19 cellular contexts compared by ENCODE assay signal in the genomic region with DNA sequence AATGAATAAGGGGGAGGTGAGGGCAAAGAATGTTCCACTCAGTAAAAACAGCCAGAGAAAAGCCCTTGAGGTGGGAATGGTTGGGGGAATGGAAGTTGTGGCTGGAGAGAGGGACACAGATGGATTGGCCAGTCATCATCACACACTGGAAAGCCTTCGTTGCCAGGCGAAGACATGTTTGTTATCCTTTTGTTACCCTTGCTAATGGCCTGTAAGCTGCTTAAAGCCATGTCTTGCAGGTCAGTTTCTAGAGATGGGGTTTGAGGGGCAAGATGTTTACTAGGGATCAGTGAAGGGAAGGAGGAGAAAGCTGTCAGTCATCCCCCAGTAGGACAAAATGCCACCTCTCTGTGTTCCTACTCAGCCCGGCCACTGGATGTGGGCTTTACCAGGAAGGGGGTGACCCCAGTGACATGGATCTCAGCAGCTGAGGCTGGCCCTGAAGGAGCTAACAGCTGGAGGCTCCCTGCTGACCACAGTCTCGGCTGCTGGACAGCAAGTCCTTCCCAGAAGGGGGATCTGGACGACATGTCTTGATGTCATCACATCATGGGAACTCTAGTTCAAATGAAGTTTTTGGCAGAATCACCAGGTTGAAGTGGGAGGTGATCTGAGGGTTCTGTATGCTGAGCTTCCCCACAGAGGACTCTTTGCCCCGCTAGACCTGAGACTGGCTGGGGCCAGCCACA.
"Had no signal": no experiment of that assay in that cellular context is flagged by ENCODE, and none has a peak within 500 bp of the region (broad histone marks: within the 10 kb centered on the region; RNA-seq: fewer than 3 reads in every experiment).

No MANE protein-coding gene starts in this region.

- H3K36me3 ChIP-seq: left lung, stomach, upper lobe of right lung had no signal

- ATAC-seq: activated CD8-positive, alpha-beta memory T cell treated with anti-CD3 and anti-CD28 coated beads, Interleukin-2, amount 10 ng/mL, durations not matched to agents 7 days and 5 days; left lung; naive thymus-derived CD4-positive, alpha-beta T cell; SK-N-SH treated with all-trans-retinoic acid at 6 μM for 48 hours; upper lobe of right lung had no signal

- H3K4me1 Mint-ChIP-seq: activated CD8-positive, alpha-beta memory T cell treated with anti-CD3 and anti-CD28 coated beads, Interleukin-2, amount 10 ng/mL, durations not matched to agents 7 days and 5 days; central memory CD8-positive, alpha-beta T cell; naive thymus-derived CD4-positive, alpha-beta T cell had no signal

- H3K9me3 ChIP-seq: left lung, stomach, testis, upper lobe of right lung had no signal

- H3K9me3 Mint-ChIP-seq: central memory CD8-positive, alpha-beta T cell had no signal

- H3K4me3 Mint-ChIP-seq: activated CD8-positive, alpha-beta memory T cell treated with anti-CD3 and anti-CD28 coated beads, Interleukin-2, amount 10 ng/mL, durations not matched to agents 7 days and 5 days; central memory CD8-positive, alpha-beta T cell; naive thymus-derived CD4-positive, alpha-beta T cell had no signal

- DNase-seq: activated CD4-positive, alpha-beta T cell treated with anti-CD3 and anti-CD28 coated beads for 1 hour; activated CD4-positive, alpha-beta T cell treated with anti-CD3 and anti-CD28 coated beads, Interleukin-2, amount 50 U/mL, for 4 hours; activated CD8-positive, alpha-beta memory T cell treated with anti-CD3 and anti-CD28 coated beads, Interleukin-2, amount 10 ng/mL, durations not matched to agents 7 days and 5 days; activated effector memory CD4-positive, alpha-beta T cell treated with Interleukin-2 at 50 U/mL for 16 hours; activated naive CD4-positive, alpha-beta T cell treated with anti-CD3 and anti-CD28 coated beads, Interleukin-2, amount 50 U/mL, for 16 hours; activated T-cell treated with anti-CD3 and anti-CD28 coated beads, Interleukin-2, amount 50 U/mL, for 1 hour; dermis blood vessel endothelial cell; left lung; mammary epithelial cell; naive thymus-derived CD4-positive, alpha-beta T cell; nucleus accumbens; stomach; T-helper 1 cell; T1000; testis; upper lobe of right lung had no signal

- H3K4me3 ChIP-seq: left lung, stomach, testis, upper lobe of right lung had no signal

- H3K27me3 ChIP-seq: left lung, stomach, testis, upper lobe of right lung had no signal

- H3K27ac Mint-ChIP-seq: activated CD8-positive, alpha-beta memory T cell treated with anti-CD3 and anti-CD28 coated beads, Interleukin-2, amount 10 ng/mL, durations not matched to agents 7 days and 5 days; progenitor cell of endocrine pancreas had no signal

- H3K27ac ChIP-seq: left lung, stomach, testis, upper lobe of right lung had no signal

- H3K36me3 Mint-ChIP-seq: activated CD8-positive, alpha-beta memory T cell treated with anti-CD3 and anti-CD28 coated beads, Interleukin-2, amount 10 ng/mL, durations not matched to agents 7 days and 5 days had no signal

- H3K4me1 ChIP-seq: testis, upper lobe of right lung had no signal
